ENCODE assay signal across 24 cellular contexts in the genomic region with DNA sequence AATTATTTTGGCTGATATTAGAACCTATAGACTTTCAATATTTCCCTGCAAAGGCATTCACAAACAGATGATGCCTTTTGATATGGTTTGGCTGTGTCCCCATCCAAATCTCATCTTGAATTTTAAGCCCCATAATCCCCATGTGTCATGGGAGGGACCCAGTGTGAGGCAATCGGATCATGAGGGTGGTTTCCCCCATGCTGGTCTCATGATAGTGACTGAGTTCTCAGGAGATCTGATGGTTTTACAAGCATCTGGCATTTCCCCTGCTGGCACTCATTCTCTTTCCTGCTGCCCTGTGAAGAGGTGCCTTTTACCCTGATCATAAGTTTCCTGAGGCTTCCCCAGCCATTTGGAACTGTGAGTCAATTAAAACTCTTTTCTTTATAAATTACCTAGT. TPM values are rescaled to one million over a fixed set of nuclear protein-coding genes. Genes with fewer than 3 reads are reported as not detected.
"Had no signal": no experiment of that assay in that cellular context is flagged by ENCODE, and none has a peak within 500 bp of the region (broad histone marks: within the 10 kb centered on the region; RNA-seq: fewer than 3 reads in every experiment).

No MANE protein-coding gene starts in this region.

- H3K27me3 Mint-ChIP-seq: activated CD4-positive, alpha-beta memory T cell treated with anti-CD3 and anti-CD28 coated beads, Interleukin-2, amount 10 ng/mL, durations not matched to agents 7 days and 5 days had no signal

- H3K9me3 Mint-ChIP-seq: activated CD4-positive, alpha-beta memory T cell treated with anti-CD3 and anti-CD28 coated beads, Interleukin-2, amount 10 ng/mL, durations not matched to agents 7 days and 5 days; nephron progenitor cell had no signal

- H3K4me3 Mint-ChIP-seq: activated CD4-positive, alpha-beta memory T cell treated with anti-CD3 and anti-CD28 coated beads, Interleukin-2, amount 10 ng/mL, durations not matched to agents 7 days and 5 days; activated CD4-positive, alpha-beta T cell treated with anti-CD3 and anti-CD28 coated beads for 36 hours; activated naive CD8-positive, alpha-beta T cell; nephron progenitor cell had no signal

- H3K4me3 ChIP-seq: body of pancreas, colonic mucosa, left ventricle myocardium inferior, right atrium auricular region, transverse colon, vagina had no signal

- H3K27ac ChIP-seq: body of pancreas, colonic mucosa, left ventricle myocardium inferior, right atrium auricular region, transverse colon, vagina had no signal

- H3K4me1 ChIP-seq: body of pancreas, colonic mucosa, left ventricle myocardium inferior, right atrium auricular region, transverse colon, vagina had no signal

- H3K9me3 ChIP-seq: body of pancreas, colonic mucosa, left ventricle myocardium inferior, right atrium auricular region, transverse colon, vagina had no signal

- H3K27ac Mint-ChIP-seq: activated CD4-positive, alpha-beta memory T cell treated with anti-CD3 and anti-CD28 coated beads, Interleukin-2, amount 10 ng/mL, durations not matched to agents 7 days and 5 days; activated CD4-positive, alpha-beta T cell treated with anti-CD3 and anti-CD28 coated beads for 36 hours; activated naive CD8-positive, alpha-beta T cell; nephron progenitor cell had no signal

- H3K4me1 Mint-ChIP-seq: activated CD4-positive, alpha-beta memory T cell treated with anti-CD3 and anti-CD28 coated beads, Interleukin-2, amount 10 ng/mL, durations not matched to agents 7 days and 5 days; activated CD4-positive, alpha-beta T cell treated with anti-CD3 and anti-CD28 coated beads for 36 hours; nephron progenitor cell had no signal

- H3K27me3 ChIP-seq: body of pancreas, colonic mucosa, right atrium auricular region, transverse colon, vagina had no signal

- DNase-seq: activated CD4-positive, alpha-beta memory T cell treated with anti-CD3 and anti-CD28 coated beads, Interleukin-2, amount 10 ng/mL, durations not matched to agents 7 days and 5 days; activated CD4-positive, alpha-beta T cell treated with anti-CD3 and anti-CD28 coated beads for 36 hours; activated gamma-delta T cell treated with Interleukin-2 at 50 U/mL for 16 hours; activated T-cell treated with anti-CD3 and anti-CD28 coated beads, Interleukin-2, amount 50 U/mL, for 48 hours; amygdala; body of pancreas; central memory CD4-positive, alpha-beta T cell; colonic mucosa; erythroblast; hippocampal formation; kidney; left ventricle myocardium inferior; nephron progenitor cell; occipital lobe; small intestine; stimulated activated CD4-positive, alpha-beta T cell treated with anti-CD3 and anti-CD28 coated beads, Interleukin-4, amount 100 ng/mL, for 24 hours; stimulated activated naive CD4-positive, alpha-beta T cell; transverse colon had no signal

- H3K36me3 ChIP-seq: colonic mucosa, left ventricle myocardium inferior, right atrium auricular region, transverse colon, vagina had no signal

- H3K36me3 Mint-ChIP-seq: activated naive CD8-positive, alpha-beta T cell had no signal

RNA-seq across cellular contexts. Expression of gene PNLIPRP3, which starts 9.3 kb away (rescaled TPM):
- total RNA-seq: activated CD4-positive, alpha-beta memory T cell treated with anti-CD3 and anti-CD28 coated beads, Interleukin-2, amount 10 ng/mL, durations not matched to agents 7 days and 5 days; activated CD4-positive, alpha-beta T cell treated with anti-CD3 and anti-CD28 coated beads for 36 hours; body of pancreas; colonic mucosa; glomerular endothelial cell; kidney; left ventricle myocardium inferior; occipital lobe; posterior vena cava; right atrium auricular region; T-helper 1 cell treated with Interleukin-12 subunit alpha and Interleukin-12 subunit beta and Interleukin-4 antibody, amounts not matched to agents 30 ng/mL and 1 ng/mL, for 36 hours had no signal
